Comparison of ENCODE assay signal across 9 cellular contexts in the genomic region with DNA sequence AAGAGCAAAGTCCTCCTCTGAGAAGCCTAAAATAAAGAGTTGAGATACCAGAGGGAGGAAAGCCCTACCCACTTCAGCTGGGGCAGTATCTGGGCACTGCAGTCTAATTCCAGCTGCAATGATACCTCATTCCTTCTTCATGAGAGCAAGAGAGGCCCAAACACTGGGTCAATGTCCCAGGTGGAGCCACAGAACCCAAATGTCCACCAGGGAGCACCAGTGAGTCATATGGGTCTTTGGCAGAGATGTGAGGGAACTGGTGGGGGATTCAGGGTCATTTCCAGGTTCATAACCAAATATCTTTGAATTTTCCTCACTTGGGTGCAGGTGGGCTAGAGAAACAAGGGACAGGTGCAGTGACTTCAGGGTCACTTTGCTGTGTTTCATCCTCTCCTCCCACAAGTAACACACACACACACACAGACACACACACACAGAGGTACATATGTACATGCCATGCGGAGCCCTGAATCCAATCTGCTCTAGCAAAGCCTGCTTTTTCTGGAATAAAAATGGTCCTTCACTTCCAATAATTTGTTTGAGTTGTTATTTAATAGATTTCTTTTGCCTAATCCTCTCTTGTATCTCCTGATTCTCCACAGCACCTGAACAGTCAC.
DNase-seq lines count a peak whose midpoint lies in the region; ATAC-seq and TF ChIP-seq lines count a peak whose summit lies in the region.
"Had no signal": no experiment of that assay in that cellular context is flagged by ENCODE, and none has a peak within 500 bp of the region (broad histone marks: within the 10 kb centered on the region; RNA-seq: fewer than 3 reads in every experiment).

No MANE protein-coding gene starts in this region.

- H3K4me1 ChIP-seq in gastroesophageal sphincter (peaks cover 0 to 17% (median 2%) of the 10 kb centered on the region in 3 donors), smooth muscle cell (ENCODE audit: low read depth) (peaks cover 19% of the 10 kb centered on the region)
- no peaks in the 10 kb centered on the region for H3K4me1 ChIP-seq in CD4-positive, alpha-beta memory T cell (ENCODE audit: insufficient read depth, low read length)

- H3K27me3 Mint-ChIP-seq in CD4-positive, alpha-beta memory T cell, result no peaks in the 10 kb centered on the region

- H3K9me3 ChIP-seq in gastroesophageal sphincter, result no peaks in the 10 kb centered on the region
- no peaks in the 10 kb centered on the region for H3K9me3 ChIP-seq in smooth muscle cell (replicated peaks; ENCODE audit: low read depth)
- H3K9me3 ChIP-seq in CD4-positive, alpha-beta memory T cell (ENCODE audit: control insufficient read depth in 1 of 2, low read length in 2 of 2), result no peaks in the 10 kb centered on the region

- TF ChIP-seq POLR2A in gastroesophageal sphincter (IDR thresholded peaks at IDR 0.05), result no peak

- DNase-seq in NCI-H1436 (lab: John Stamatoyannopoulos, UW), result peak; percentile 4
- no peak for DNase-seq in NCI-H1436 treated with DMSO at 0.1 percent for 48 hours (lab: John Stamatoyannopoulos, UW)
- DNase-seq in SK-MEL-5 (ENCODE audit: low read depth, low spot score), result peak; percentile 83
- no peak for DNase-seq in smooth muscle cell (lab: John Stamatoyannopoulos, UW; ENCODE audit: unreplicated experiment)
- no peak for DNase-seq in CD4-positive, alpha-beta memory T cell

- no peaks in the 10 kb centered on the region for H3K4me1 Mint-ChIP-seq in CD4-positive, alpha-beta memory T cell

- no peak overlapping the region for H3K4me3 Mint-ChIP-seq in CD4-positive, alpha-beta memory T cell

- H3K36me3 ChIP-seq in gastroesophageal sphincter (no peaks in the 10 kb centered on the region), smooth muscle cell (ENCODE audit: low read depth) (no peaks in the 10 kb centered on the region)
- H3K36me3 ChIP-seq in CD4-positive, alpha-beta memory T cell (ENCODE audit: insufficient read depth, low read length), result no peaks in the 10 kb centered on the region

- in situ Hi-C loops in SK-MEL-5 (cut with HindIII; ENCODE audit: low pct_unique_long_range_greater_than_20kb, low sequenced_read_pairs), result no loop called here

- CTCF ChIA-PET in CD4-positive, alpha-beta memory T cell (lab: Charles Lee; ENCODE audit: partially characterized antibody), result no interaction called here

- no peaks in the 10 kb centered on the region for H3K27me3 ChIP-seq in gastroesophageal sphincter
- H3K27me3 ChIP-seq in smooth muscle cell (ENCODE audit: low read depth), result no peaks in the 10 kb centered on the region
- no peaks in the 10 kb centered on the region for H3K27me3 ChIP-seq in CD4-positive, alpha-beta memory T cell (ENCODE audit: insufficient read depth, low read length)

- POLR2A ChIA-PET in CD4-positive, alpha-beta memory T cell (lab: Charles Lee; ENCODE audit: partially characterized antibody), result no interaction called here

- H3K27ac Mint-ChIP-seq in CD4-positive, alpha-beta memory T cell, result no peak overlapping the region

- ATAC-seq in HG02642 (IDR thresholded peaks at IDR 0.05; ENCODE audit: poor library complexity, unreplicated experiment) (peak; percentile 68), gastroesophageal sphincter (no peak), GM21423 (IDR thresholded peaks at IDR 0.05; ENCODE audit: unreplicated experiment) (no peak)

- TF ChIP-seq EP300 in gastroesophageal sphincter (IDR thresholded peaks at IDR 0.05), result no peak

- H2AFZ ChIP-seq in smooth muscle cell (ENCODE audit: low read depth), result no peak overlapping the region

- no peaks in the 10 kb centered on the region for H3K36me3 Mint-ChIP-seq in CD4-positive, alpha-beta memory T cell

- no peak overlapping the region for H3K4me2 ChIP-seq in smooth muscle cell

- no peaks in the 10 kb centered on the region for H3K9me3 Mint-ChIP-seq in CD4-positive, alpha-beta memory T cell

- H3K27ac ChIP-seq in gastroesophageal sphincter, result no peak overlapping the region
- no peak overlapping the region for H3K27ac ChIP-seq in smooth muscle cell (ENCODE audit: low read depth)
- H3K27ac ChIP-seq in CD4-positive, alpha-beta memory T cell (ENCODE audit: low read depth, low read length), result no peak overlapping the region
- H3K27ac ChIP-seq: skin epidermis had no signal

- H3K4me3 ChIP-seq in gastroesophageal sphincter (no peak overlapping the region), smooth muscle cell (no peak overlapping the region)
- H3K4me3 ChIP-seq in CD4-positive, alpha-beta memory T cell (ENCODE audit: low read length in 2 of 2), result no peak overlapping the region
- H3K4me3 ChIP-seq: skin epidermis had no signal

- no peaks in the 10 kb centered on the region for H4K20me1 ChIP-seq in smooth muscle cell (ENCODE audit: low read depth)

- 100% methylated on average over 1 of the region's 1 CpG; no CpG with 5 or more reads in 1 of the 2 donors for WGBS in gastroesophageal sphincter (ENCODE audit: low coverage in 1 of 2), 2 donors
- WGBS in smooth muscle cell (ENCODE audit: low lambda C conversion rate), result 100% methylated on average over 1 of the region's 1 CpG

- TF ChIP-seq CTCF in gastroesophageal sphincter (IDR thresholded peaks at IDR 0.05), result peak in 3 of 4 experiments; percentile 23 to 58 (median 33)
- peak; percentile 60 for TF ChIP-seq CTCF in smooth muscle cell (IDR thresholded peaks at IDR 0.05; ENCODE audit: borderline replicate concordance, insufficient read depth, poor library complexity, severe bottlenecking)

- no peak overlapping the region for H3K9ac ChIP-seq in smooth muscle cell (ENCODE audit: low read depth)

- H3F3A ChIP-seq in smooth muscle cell (ENCODE audit: low read depth), result peaks cover 10% of the 10 kb centered on the region

- no peaks in the 10 kb centered on the region for H3K79me2 ChIP-seq in smooth muscle cell (ENCODE audit: low read depth)

- intact Hi-C loops in CD4-positive, alpha-beta memory T cell (cut with micrococcal nuclease), result no loop called here

Comparison
In these comparisons a context has a peak if more than half of its experiments do, and no peak if none do; other contexts are left out.
1. DNase-seq: peak in NCI-H1436 (single experiment) and SK-MEL-5 (single experiment); none in NCI-H1436 treated with DMSO at 0.1 percent for 48 hours (single experiment), smooth muscle cell (single experiment) and CD4-positive, alpha-beta memory T cell (0 of 5).